15 cellular contexts compared by ENCODE assay signal in the genomic region with DNA sequence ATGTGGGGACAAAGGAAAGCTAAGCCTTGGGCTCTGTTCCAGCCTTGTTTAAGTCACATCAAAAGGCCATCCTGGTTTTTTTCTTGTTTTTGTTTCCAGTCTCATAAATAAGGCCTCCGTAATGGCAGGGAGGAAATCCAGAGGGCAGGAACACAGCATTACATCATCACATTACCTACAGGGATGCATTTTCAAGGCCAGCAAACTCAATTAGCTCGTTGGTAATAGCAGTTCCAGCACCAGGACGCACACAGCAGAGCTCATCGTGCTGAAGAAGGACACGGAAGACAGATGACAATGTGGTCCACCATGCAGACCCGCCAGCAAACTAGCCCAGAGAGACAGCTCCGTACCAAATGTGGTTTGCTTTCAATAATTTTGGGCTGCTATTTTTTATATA.
DNase-seq lines count a peak whose midpoint lies in the region; ATAC-seq and TF ChIP-seq lines count a peak whose summit lies in the region.
"Had no signal": no experiment of that assay in that cellular context is flagged by ENCODE, and none has a peak within 500 bp of the region (broad histone marks: within the 10 kb centered on the region; RNA-seq: fewer than 3 reads in every experiment).

No MANE protein-coding gene starts in this region.

- DNase-seq in BE2C (peak; percentile 68), SK-N-DZ (ENCODE audit: low spot score) (peak; percentile 67), left kidney (ENCODE audit: low read depth, low spot score) (peak; percentile 51), spleen (peak; percentile 17), anterior cingulate cortex (lab: John Stamatoyannopoulos, UW) (no peak), COLO829 (ENCODE audit: low spot score) (no peak)
- no peak for DNase-seq in naive thymus-derived CD8-positive, alpha-beta T cell
- DNase-seq: 8988T; Caco-2; CD4-positive, CD25-positive, alpha-beta regulatory T cell; CD8-positive, alpha-beta memory T cell; GDM1; HCEC 1CT had no signal

- intact Hi-C loops in spleen (cut with DNase I; ENCODE audit: low total_unique reads), result no loop called here

- TF ChIP-seq CTCF in BE2C (IDR thresholded peaks at IDR 0.05; ENCODE audit: low read depth, low read length), result no peak
- TF ChIP-seq CTCF in spleen (IDR thresholded peaks at IDR 0.05 in 8 of 11, conservative IDR thresholded peaks at IDR 0.05 in 3 of 11), result no peak

- no peak overlapping the region for H3K4me3 Mint-ChIP-seq in naive thymus-derived CD8-positive, alpha-beta T cell
- H3K4me3 Mint-ChIP-seq: CD4-positive, CD25-positive, alpha-beta regulatory T cell; CD8-positive, alpha-beta memory T cell; GM23338 had no signal

- no peaks in the 10 kb centered on the region for H3K4me1 Mint-ChIP-seq in naive thymus-derived CD8-positive, alpha-beta T cell
- H3K4me1 Mint-ChIP-seq: CD4-positive, CD25-positive, alpha-beta regulatory T cell; CD8-positive, alpha-beta memory T cell; GM23338 had no signal

- no peak for ATAC-seq in naive thymus-derived CD8-positive, alpha-beta T cell
- ATAC-seq: GM23338 had no signal

- peaks cover 7% of the 10 kb centered on the region for H3K4me1 ChIP-seq in BE2C
- H3K4me1 ChIP-seq in spleen, result no peaks in the 10 kb centered on the region
- H3K4me1 ChIP-seq: BLaER1 treated with 17β-estradiol and CSF1 and Interleukin-3, amounts not matched to agents 10 nM and 100 nM; Caco-2 had no signal

- H3K9me3 ChIP-seq in BE2C (peaks cover 6% of the 10 kb centered on the region; the same call in 1 of the 2 replicates), spleen (peaks cover 0 to 48% (median 16%) of the 10 kb centered on the region in 8 donors)
- H3K9me3 ChIP-seq: Caco-2 had no signal

- POLR2A ChIA-PET in naive thymus-derived CD8-positive, alpha-beta T cell (lab: Charles Lee), result no interaction called here

- H3K9me3 Mint-ChIP-seq in naive thymus-derived CD8-positive, alpha-beta T cell, result peaks cover 0 to 35% (median 10%) of the 10 kb centered on the region in 9 donors

- H3K4me3 ChIP-seq in BE2C (ENCODE audit: low read depth, low read length) (no peak overlapping the region), spleen (no peak overlapping the region)
- H3K4me3 ChIP-seq: BLaER1 treated with 17β-estradiol and CSF1 and Interleukin-3, amounts not matched to agents 10 nM and 100 nM; GM23338 had no signal

- no peak overlapping the region for H3K27ac Mint-ChIP-seq in naive thymus-derived CD8-positive, alpha-beta T cell
- H3K27ac Mint-ChIP-seq: CD8-positive, alpha-beta memory T cell; GM23338 had no signal

- H3K36me3 ChIP-seq in BE2C, result no peaks in the 10 kb centered on the region
- H3K36me3 ChIP-seq in spleen, result no peaks in the 10 kb centered on the region
- H3K36me3 ChIP-seq: BLaER1 treated with 17β-estradiol and CSF1 and Interleukin-3, amounts not matched to agents 10 nM and 100 nM had no signal

- no peak overlapping the region for H3K27ac ChIP-seq in spleen
- H3K27ac ChIP-seq: BLaER1 treated with 17β-estradiol and CSF1 and Interleukin-3, amounts not matched to agents 10 nM and 100 nM had no signal

- no peaks in the 10 kb centered on the region for H3K27me3 ChIP-seq in BE2C
- H3K27me3 ChIP-seq in spleen (replicated peaks in 1 of 7), result no peaks in the 10 kb centered on the region
- H3K27me3 ChIP-seq: BLaER1 treated with 17β-estradiol and CSF1 and Interleukin-3, amounts not matched to agents 10 nM and 100 nM had no signal

- TF ChIP-seq POLR2A in spleen (IDR thresholded peaks at IDR 0.05), result no peak

- WGBS in spleen, 5 donors, result 47 to 72% (median 62%) methylated on average over 7 of the region's 7 CpGs

- no peaks in the 10 kb centered on the region for H3K27me3 Mint-ChIP-seq in naive thymus-derived CD8-positive, alpha-beta T cell
- H3K27me3 Mint-ChIP-seq: CD4-positive, CD25-positive, alpha-beta regulatory T cell; CD8-positive, alpha-beta memory T cell had no signal

- H3K36me3 Mint-ChIP-seq in naive thymus-derived CD8-positive, alpha-beta T cell, result peaks cover 0 to 4% (median 0%) of the 10 kb centered on the region in 3 donors
- H3K36me3 Mint-ChIP-seq: CD4-positive, CD25-positive, alpha-beta regulatory T cell; CD8-positive, alpha-beta memory T cell had no signal

Comparison
In these comparisons a context has a peak if more than half of its experiments do, and no peak if none do; other contexts are left out.
1. DNase-seq: peak in BE2C (single experiment), SK-N-DZ (single experiment), left kidney (single experiment) and spleen (single experiment); none in anterior cingulate cortex (0 of 58), naive thymus-derived CD8-positive, alpha-beta T cell (0 of 10) and COLO829 (single experiment).